17 cellular contexts compared by ENCODE assay signal in the genomic region with DNA sequence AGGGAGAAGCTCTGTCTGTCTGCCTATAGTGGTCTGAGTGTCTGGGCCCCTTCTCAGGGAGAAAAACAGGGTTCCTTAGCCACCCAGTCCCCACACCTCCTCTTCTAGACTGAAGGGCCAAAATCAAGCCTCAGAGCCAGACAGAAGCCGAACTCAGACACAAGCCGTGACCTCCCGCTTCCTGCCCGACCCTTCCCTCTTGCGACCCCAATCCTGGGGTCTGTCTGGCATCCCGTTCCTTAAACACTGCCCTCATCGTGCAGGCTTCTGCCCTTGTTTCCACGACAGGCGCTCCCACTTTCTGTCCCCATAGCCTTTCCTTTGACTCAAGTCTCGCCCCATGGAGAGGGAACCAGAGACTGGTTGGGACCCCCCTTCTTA. TPM values are rescaled to one million over a fixed set of nuclear protein-coding genes. Genes with fewer than 3 reads are reported as not detected.
DNase-seq lines count a peak whose midpoint lies in the region; ATAC-seq, FAIRE-seq and TF ChIP-seq lines count a peak whose summit lies in the region.
"Had no signal": no experiment of that assay in that cellular context is flagged by ENCODE, and none has a peak within 500 bp of the region (broad histone marks: within the 10 kb centered on the region; RNA-seq: fewer than 3 reads in every experiment).

No MANE protein-coding gene starts in this region.

- H4K20me1 ChIP-seq in IMR-90 (ENCODE audit: insufficient read depth, low read length), result no peaks in the 10 kb centered on the region

- H3K4ac ChIP-seq in IMR-90 (ENCODE audit: low read depth, low read length), result no peak overlapping the region
- no peak overlapping the region for H3K4ac ChIP-seq in trophoblast cell (ENCODE audit: low read depth, low read length)

- H2BK120ac ChIP-seq in IMR-90 (ENCODE audit: low read depth, low read length), result no peak overlapping the region
- peak overlapping the region; percentile 65 for H2BK120ac ChIP-seq in trophoblast cell (ENCODE audit: insufficient read depth, low read length, poor library complexity)

- WGBS in IMR-90 (ENCODE audit: extremely low coverage in 2 of 2, insufficient read length in 1 of 2), 2 experiments, result 87% methylated on average over 6 of the region's 10 CpGs; no CpG with 5 or more reads in 1 of the 2 experiments
- no CpG with 5 or more reads among the region's 10 CpGs for WGBS in trophoblast cell (ENCODE audit: extremely low coverage, insufficient coverage, insufficient read length)

- H3K4me2 ChIP-seq in IMR-90 (ENCODE audit: low read depth, low read length) (no peak overlapping the region), trophoblast cell (ENCODE audit: low read length) (no peak overlapping the region)

- H3K18ac ChIP-seq in IMR-90 (ENCODE audit: low read depth, low read length), result no peak overlapping the region
- peak overlapping the region; percentile 53 for H3K18ac ChIP-seq in trophoblast cell (ENCODE audit: low read length)

- peak overlapping the region; percentile 9 to 98 (median 94) for H3K27ac Mint-ChIP-seq in brain
- H3K27ac Mint-ChIP-seq in mesothelial cell of epicardium, result peak overlapping the region; percentile 96

- no peak for DNase-seq in IMR-90
- DNase-seq in mesothelial cell of epicardium (ENCODE audit: low spot score in 2 of 2, unreplicated experiment in 2 of 2), result no peak
- no peak for DNase-seq in trophoblast cell
- DNase-seq in hypothalamus (lab: John Stamatoyannopoulos, UW), result no peak
- no peak for DNase-seq in activated CD4-positive, alpha-beta T cell treated with anti-CD3 and anti-CD28 coated beads for 1 hour
- DNase-seq in GM19239 (ENCODE audit: insufficient read length, low spot score), result no peak
- DNase-seq: KBM-7, NCI-H1436 treated with DMSO at 0.1 percent for 48 hours, NCI-H2081, NCI-H510A treated with DMSO at 0.1 percent for 48 hours had no signal

- no peak overlapping the region for H2BK20ac ChIP-seq in IMR-90 (ENCODE audit: low read depth, low read length)

- H3K27me3 ChIP-seq in IMR-90 (ENCODE audit: control insufficient read depth, insufficient read depth, low read length) (peaks cover 6% of the 10 kb centered on the region), trophoblast cell (ENCODE audit: insufficient read depth, low read length) (no peaks in the 10 kb centered on the region)

- TF ChIP-seq CTCF in IMR-90 (conservative IDR thresholded peaks at IDR 0.05; ENCODE audit: low read depth, low read length) (no peak), brain (conservative IDR thresholded peaks at IDR 0.05) (no peak), mesothelial cell of epicardium (IDR thresholded peaks at IDR 0.05; ENCODE audit: unreplicated experiment) (no peak)

- no peak for TF ChIP-seq RAD21 in IMR-90 (IDR thresholded peaks at IDR 0.05; ENCODE audit: low read length)

- H3K79me2 ChIP-seq in trophoblast cell (ENCODE audit: control insufficient read depth, insufficient read depth, low read length, poor library complexity), result no peaks in the 10 kb centered on the region

- H3K4me3 Mint-ChIP-seq in brain (peak overlapping the region in 1 of 5 experiments; percentile 17), mesothelial cell of epicardium (no peak overlapping the region)

- H4K5ac ChIP-seq in IMR-90 (ENCODE audit: low read depth, low read length), result no peak overlapping the region; the same call in 1 of the 2 replicates

- H4K91ac ChIP-seq in IMR-90 (ENCODE audit: insufficient read depth, low read depth, low read length) (no peak overlapping the region), trophoblast cell (ENCODE audit: low read depth, low read length) (peak overlapping the region; percentile 82)

- H3K9ac ChIP-seq in IMR-90 (ENCODE audit: low read depth, low read length) (no peak overlapping the region), trophoblast cell (ENCODE audit: low read length) (no peak overlapping the region)

- ATAC-seq in IMR-90 (ENCODE audit: low read depth) (no peak), HG02840 (IDR thresholded peaks at IDR 0.05; ENCODE audit: low FRiP score, unreplicated experiment) (no peak)

- FAIRE-seq in GM19239 (lab: Jason Lieb, UNC), result no peak
- FAIRE-seq: A204.1, GM18507, HTR-8/SVneo, RCC 7860 had no signal

- H3K36me3 ChIP-seq in IMR-90 (ENCODE audit: control insufficient read depth, insufficient read depth, low read length) (no peaks in the 10 kb centered on the region), trophoblast cell (ENCODE audit: control insufficient read depth in 1 of 2, insufficient read depth in 2 of 2, low read length in 2 of 2) (no peaks in the 10 kb centered on the region)

- H2BK12ac ChIP-seq in trophoblast cell (ENCODE audit: low read length), result peak overlapping the region; percentile 38

- H4K8ac ChIP-seq in IMR-90 (ENCODE audit: low read depth in 2 of 2, low read length in 2 of 2), result no peak overlapping the region
- no peak overlapping the region for H4K8ac ChIP-seq in trophoblast cell (ENCODE audit: low read depth, low read length)

- H2BK5ac ChIP-seq in IMR-90 (ENCODE audit: low read depth, low read length, poor library complexity, severe bottlenecking) (no peak overlapping the region), trophoblast cell (ENCODE audit: low read depth, low read length, poor library complexity) (no peak overlapping the region)

- H2AK5ac ChIP-seq in IMR-90 (ENCODE audit: low read depth, low read length) (peak overlapping the region; percentile 18; the same call in 1 of the 2 replicates), trophoblast cell (ENCODE audit: low read length) (no peak overlapping the region)

- intact Hi-C loops in IMR-90 (cut with micrococcal nuclease), result no loop called here

- no peaks in the 10 kb centered on the region for H3K9me1 ChIP-seq in IMR-90 (ENCODE audit: insufficient read depth, low read length)

- dilution Hi-C loops in IMR-90 (cut with HindIII; ENCODE audit: low sequenced_read_pairs, unreplicated experiment), result no loop called here

- H3K4me1 ChIP-seq in IMR-90 (ENCODE audit: control insufficient read depth, insufficient read depth, low read length), result peaks cover 17% of the 10 kb centered on the region; the same call in 1 of the 2 replicates
- H3K4me1 ChIP-seq in trophoblast cell (ENCODE audit: control insufficient read depth in 1 of 2, insufficient read depth in 2 of 2, low read length in 2 of 2), result peaks cover 32 to 39% of the 10 kb centered on the region in 2 experiments

- H3K4me3 ChIP-seq in IMR-90 (ENCODE audit: insufficient read depth, low read depth, low read length) (no peak overlapping the region), trophoblast cell (ENCODE audit: low read depth, low read length) (no peak overlapping the region)

- in situ Hi-C loops in IMR-90 (cut with MboI; ENCODE audit: low sequenced_read_pairs), result no loop called here

- H2BK15ac ChIP-seq in IMR-90 (ENCODE audit: low read depth, low read length), result no peak overlapping the region

- H3K27me3 Mint-ChIP-seq in brain (peaks cover 7% of the 10 kb centered on the region), mesothelial cell of epicardium (ENCODE audit: low read depth) (no peaks in the 10 kb centered on the region)

- TF ChIP-seq POLR2A in IMR-90 (IDR thresholded peaks at IDR 0.05; ENCODE audit: low read depth, low read length), result no peak

- no peak overlapping the region for H3K27ac ChIP-seq in IMR-90 (ENCODE audit: insufficient read depth, low read length)
- peak overlapping the region; percentile 56 for H3K27ac ChIP-seq in trophoblast cell (ENCODE audit: low read depth, low read length)
- H3K27ac ChIP-seq: C4-2B had no signal

- no TSS peak for BruUV-seq in IMR-90 (replicated peaks; lab: Mats Ljungman, UMichigan)

- peaks cover 51% of the 10 kb centered on the region for H3K4me1 Mint-ChIP-seq in brain
- H3K4me1 Mint-ChIP-seq in mesothelial cell of epicardium, result peaks cover 76% of the 10 kb centered on the region

- CTCF ChIA-PET in IMR-90 (lab: Yijun Ruan, JAX), result interaction anchor here (0.6 kb wide), 1 partner anchor 226 kb away, joined by 3 read pairs; no protein-coding TSS in a partner anchor

- no peak overlapping the region for H3K56ac ChIP-seq in IMR-90 (ENCODE audit: extremely low read depth, insufficient read depth, low read length)

- H2AFZ ChIP-seq in IMR-90 (replicated peaks; ENCODE audit: low read length, poor library complexity) (no peak overlapping the region), trophoblast cell (ENCODE audit: insufficient read depth, low read length, poor library complexity) (no peak overlapping the region)

- H3K23ac ChIP-seq in IMR-90 (ENCODE audit: low read depth, low read length) (no peak overlapping the region), trophoblast cell (ENCODE audit: low read length) (no peak overlapping the region)

- no peaks in the 10 kb centered on the region for H3K36me3 Mint-ChIP-seq in brain
- no peaks in the 10 kb centered on the region for H3K36me3 Mint-ChIP-seq in mesothelial cell of epicardium

- H2AK9ac ChIP-seq in IMR-90 (replicated peaks; ENCODE audit: low read depth, low read length, poor library complexity), result no peak overlapping the region

- no peak overlapping the region for H4K12ac ChIP-seq in trophoblast cell (ENCODE audit: low read depth, low read length)

- H3K9me3 ChIP-seq in IMR-90 (ENCODE audit: control insufficient read depth, insufficient read depth, low read length), result no peaks in the 10 kb centered on the region
- H3K9me3 ChIP-seq in trophoblast cell (ENCODE audit: insufficient read depth, low read depth, low read length), result no peaks in the 10 kb centered on the region

- H3K14ac ChIP-seq in IMR-90 (replicated peaks; ENCODE audit: low read depth, low read length) (no peak overlapping the region), trophoblast cell (ENCODE audit: low read length) (peak overlapping the region; percentile 42)

- no peaks in the 10 kb centered on the region for H3K79me1 ChIP-seq in IMR-90 (ENCODE audit: low read depth in 1 of 2, low read length in 2 of 2)
- peaks cover 17% of the 10 kb centered on the region for H3K79me1 ChIP-seq in trophoblast cell (ENCODE audit: low read length)

- peaks cover 0 to 5% (median 0%) of the 10 kb centered on the region in 5 experiments for H3K9me3 Mint-ChIP-seq in brain
- no peaks in the 10 kb centered on the region for H3K9me3 Mint-ChIP-seq in mesothelial cell of epicardium

- POLR2A ChIA-PET in IMR-90 (lab: Charles Lee; ENCODE audit: unreplicated experiment), result no interaction called here

RNA-seq across cellular contexts. Expression of gene EPHB3, which starts 32.3 kb away (rescaled TPM):
- total RNA-seq in IMR-90 (2012; rRNA removed) (0.72 and 0.83 TPM in 2 replicates), mesothelial cell of epicardium (98.9 to 115 TPM (median 106 TPM) in 3 replicates)
- polyA plus RNA-seq in IMR-90 (2012; rRNA removed) (2.2 and 2.9 TPM in 2 replicates), brain (ENCODE audit: insufficient read depth, low read depth, low replicate concordance) (17.0 TPM)
- 1.6 and 3.6 TPM in 2 replicates for polyA plus RNA-seq in IMR-90 (2012; cell fraction: cytosol; rRNA removed)
- 14.5 and 15.0 TPM in 2 replicates for polyA plus RNA-seq in IMR-90 (2012; cell fraction: nucleus; rRNA removed; ENCODE audit: low replicate concordance)
- polyA plus RNA-seq in trophoblast cell (2013), result 11.1 and 12.0 TPM in 2 replicates

Comparison
In these comparisons a context has a peak if more than half of its experiments do, and no peak if none do; other contexts are left out.
1. RNA of gene EPHB3, which starts 32.3 kb away (total RNA-seq): 98.9 to 115 TPM in mesothelial cell of epicardium; 0.72 to 0.83 TPM in IMR-90; every median in the first group is over 10 times any median in the second.